8 cellular contexts compared by ENCODE assay signal in genomic region chr21:21200103-21200938, GRCh38.
DNase-seq lines count a peak whose midpoint lies in the region; ATAC-seq and TF ChIP-seq lines count a peak whose summit lies in the region.

No MANE protein-coding gene starts in this region.

- DNase-seq in Daoy (ENCODE audit: low read depth) (peak; percentile 80), SK-N-SH (no peak), fibroblast of gingiva (ENCODE audit: low read depth) (peak; percentile 99), cerebellar nuclear complex (lab: John Stamatoyannopoulos, UW) (no peak), NCI-H2029 (lab: John Stamatoyannopoulos, UW) (no peak), NCI-H2081 treated with DMSO at 0.1 percent for 48 hours (lab: John Stamatoyannopoulos, UW) (no peak)
- DNase-seq in naive thymus-derived CD8-positive, alpha-beta T cell: no peak

- no peak overlapping the region; a peak in 1 of 4 replicates for H3K4me3 ChIP-seq in SK-N-SH (ENCODE audit: low read depth in 2 of 2, low read length in 1 of 2)
- no peak overlapping the region for H3K4me3 ChIP-seq in rectal smooth muscle tissue (ENCODE audit: low read length)

- no peaks in the 10 kb centered on the region for H3K79me2 ChIP-seq in SK-N-SH (ENCODE audit: insufficient read depth)

- WGBS in SK-N-SH (ENCODE audit: low lambda C conversion rate): 29% methylated on average over 6 of the region's 6 CpGs

- CTCF ChIA-PET in SK-N-SH (lab: Yijun Ruan, JAX): no interaction called here

- POLR2A ChIA-PET in SK-N-SH (lab: Yijun Ruan, JAX): no interaction called here
- POLR2A ChIA-PET in naive thymus-derived CD8-positive, alpha-beta T cell (lab: Charles Lee): no interaction called here

- peaks cover 15% of the 10 kb centered on the region for H3F3A ChIP-seq in SK-N-SH (replicated peaks; ENCODE audit: insufficient read depth)

- no peak for ATAC-seq in naive thymus-derived CD8-positive, alpha-beta T cell

- H3K4me2 ChIP-seq in SK-N-SH: peak overlapping the region; percentile 58

- peak overlapping the region in 1 of 10 donors; percentile 15 for H3K27ac Mint-ChIP-seq in naive thymus-derived CD8-positive, alpha-beta T cell

- TF ChIP-seq RAD21 in SK-N-SH (IDR thresholded peaks at IDR 0.05; ENCODE audit: low read length): no peak

- H2AFZ ChIP-seq in SK-N-SH (ENCODE audit: low read depth): peak overlapping the region; percentile 83

- peak overlapping the region; percentile 61 for H3K9ac ChIP-seq in SK-N-SH
- no peak overlapping the region for H3K9ac ChIP-seq in rectal smooth muscle tissue (ENCODE audit: low read length)

- H3K27me3 ChIP-seq in SK-N-SH (ENCODE audit: insufficient read depth) (no peaks in the 10 kb centered on the region), rectal smooth muscle tissue (ENCODE audit: control insufficient read depth, insufficient read depth, low read length) (no peaks in the 10 kb centered on the region)

- H3K27ac ChIP-seq in SK-N-SH (ENCODE audit: low read depth in 2 of 2, low read length in 1 of 2): peak overlapping the region; percentile 85 to 95
- H3K27ac ChIP-seq in rectal smooth muscle tissue (ENCODE audit: low read depth, low read length): peak overlapping the region; percentile 72

- H3K4me3 Mint-ChIP-seq in naive thymus-derived CD8-positive, alpha-beta T cell: peak overlapping the region in 2 of 10 donors; percentile 46 to 70

- no peaks in the 10 kb centered on the region for H3K9me2 ChIP-seq in SK-N-SH

- TF ChIP-seq EP300 in SK-N-SH (IDR thresholded peaks at IDR 0.05; ENCODE audit: borderline replicate concordance in 1 of 2, low read depth in 1 of 2, low read length in 1 of 2): peak; percentile 60 to 90; a peak in 3 of 4 replicates

- H3K4me1 ChIP-seq in SK-N-SH (ENCODE audit: control insufficient read depth in 1 of 2, insufficient read depth in 2 of 2, low read depth in 1 of 2, low read length in 1 of 2) (peaks cover 0 to 23% of the 10 kb centered on the region in 2 experiments; a peak in 3 of 4 replicates), rectal smooth muscle tissue (ENCODE audit: control insufficient read depth, insufficient read depth, low read length) (peaks cover 23% of the 10 kb centered on the region)

- no peaks in the 10 kb centered on the region for H3K36me3 Mint-ChIP-seq in naive thymus-derived CD8-positive, alpha-beta T cell

- H3K4me1 Mint-ChIP-seq in naive thymus-derived CD8-positive, alpha-beta T cell: peaks cover 0 to 18% (median 0%) of the 10 kb centered on the region in 4 donors

- no peaks in the 10 kb centered on the region for H4K20me1 ChIP-seq in SK-N-SH (ENCODE audit: insufficient read depth)

- no peak for TF ChIP-seq CTCF in SK-N-SH (IDR thresholded peaks at IDR 0.05)

- no peaks in the 10 kb centered on the region for H3K9me3 ChIP-seq in SK-N-SH

- no peaks in the 10 kb centered on the region for H3K27me3 Mint-ChIP-seq in naive thymus-derived CD8-positive, alpha-beta T cell

- peaks cover 0 to 2% (median 0%) of the 10 kb centered on the region in 9 donors for H3K9me3 Mint-ChIP-seq in naive thymus-derived CD8-positive, alpha-beta T cell

- H3K36me3 ChIP-seq in SK-N-SH (replicated peaks in 1 of 2; ENCODE audit: control insufficient read depth in 1 of 2, insufficient read depth in 2 of 2, low read length in 1 of 2): no peaks in the 10 kb centered on the region
- H3K36me3 ChIP-seq in rectal smooth muscle tissue (ENCODE audit: control insufficient read depth, insufficient read depth, low read length): no peaks in the 10 kb centered on the region

TF ChIP-seq in SK-N-SH, 30 proteins besides CTCF, POLR2A, EP300 and RAD21 (continues in another document):
- TF ChIP-seq TAF1 (IDR thresholded peaks at IDR 0.05; ENCODE audit: borderline replicate concordance, low read depth, low read length): no peak
- TF ChIP-seq RCOR1 (IDR thresholded peaks at IDR 0.05; ENCODE audit: low read length): no peak
- TF ChIP-seq CHD2 (IDR thresholded peaks at IDR 0.05; ENCODE audit: low read length, partially characterized antibody): no peak
- peak; percentile 72 for TF ChIP-seq PBX3 (IDR thresholded peaks at IDR 0.05)
- peak; percentile 91 for TF ChIP-seq JUND (IDR thresholded peaks at IDR 0.05)
- TF ChIP-seq IRF3 (IDR thresholded peaks at IDR 0.05; ENCODE audit: low read depth, low read length): no peak
- peak; percentile 51; the same call in 1 of the 2 replicates for TF ChIP-seq MAX (IDR thresholded peaks at IDR 0.05; ENCODE audit: low read depth)
- TF ChIP-seq USF1 (IDR thresholded peaks at IDR 0.05; ENCODE audit: borderline replicate concordance, low read depth): no peak
- TF ChIP-seq RFX5 (IDR thresholded peaks at IDR 0.05; ENCODE audit: low read length): no peak
- no peak for TF ChIP-seq ZBTB33 (IDR thresholded peaks at IDR 0.05; ENCODE audit: borderline replicate concordance, low read depth)
- peak; percentile 46; the same call in 1 of the 2 replicates for TF ChIP-seq ELF1 (IDR thresholded peaks at IDR 0.05)
- peak; percentile 73 for TF ChIP-seq RXRA (IDR thresholded peaks at IDR 0.05; ENCODE audit: borderline replicate concordance, low read depth)
- no peak for TF ChIP-seq NRF1 (IDR thresholded peaks at IDR 0.05; ENCODE audit: low read depth, low read length)
- no peak for TF ChIP-seq YY1 (IDR thresholded peaks at IDR 0.05; ENCODE audit: low read depth)
- no peak for TF ChIP-seq SIN3A (IDR thresholded peaks at IDR 0.05; ENCODE audit: borderline replicate concordance, low read depth, low read length)
- TF ChIP-seq FOSL2 (IDR thresholded peaks at IDR 0.05; ENCODE audit: borderline replicate concordance, low read depth): peak; percentile 88
- peak; percentile 28; the same call in 1 of the 2 replicates for TF ChIP-seq POLR2AphosphoS5 (IDR thresholded peaks at IDR 0.05; ENCODE audit: low read depth, low read length)
- TF ChIP-seq NFIC (IDR thresholded peaks at IDR 0.05; ENCODE audit: borderline replicate concordance): peak; percentile 66; the same call in 1 of the 2 replicates
- TF ChIP-seq GABPA (IDR thresholded peaks at IDR 0.05; ENCODE audit: low read depth): no peak
- TF ChIP-seq MXI1 (IDR thresholded peaks at IDR 0.05; ENCODE audit: low read depth, low read length): no peak
- no peak for TF ChIP-seq USF2 (IDR thresholded peaks at IDR 0.05; ENCODE audit: borderline replicate concordance, low read depth, low read length)
- TF ChIP-seq EZH2phosphoT487 (IDR thresholded peaks at IDR 0.05; ENCODE audit: borderline replicate concordance, low read depth): no peak
- TF ChIP-seq TEAD4 (IDR thresholded peaks at IDR 0.05; ENCODE audit: borderline replicate concordance, insufficient read depth): peak; percentile 78
- TF ChIP-seq FOXM1 (IDR thresholded peaks at IDR 0.05; ENCODE audit: low read depth): no peak
- no peak for TF ChIP-seq FOXJ3 (CRISPR knock-in tag; IDR thresholded peaks at IDR 0.05)

Comparison
In these comparisons a context has a peak if more than half of its experiments do, and no peak if none do; other contexts are left out.
1. DNase-seq: peak in Daoy (single experiment) and fibroblast of gingiva (single experiment); none in SK-N-SH (single experiment), cerebellar nuclear complex (0 of 2), naive thymus-derived CD8-positive, alpha-beta T cell (0 of 10), NCI-H2029 (single experiment) and NCI-H2081 treated with DMSO at 0.1 percent for 48 hours (single experiment).